In the genomic region with DNA sequence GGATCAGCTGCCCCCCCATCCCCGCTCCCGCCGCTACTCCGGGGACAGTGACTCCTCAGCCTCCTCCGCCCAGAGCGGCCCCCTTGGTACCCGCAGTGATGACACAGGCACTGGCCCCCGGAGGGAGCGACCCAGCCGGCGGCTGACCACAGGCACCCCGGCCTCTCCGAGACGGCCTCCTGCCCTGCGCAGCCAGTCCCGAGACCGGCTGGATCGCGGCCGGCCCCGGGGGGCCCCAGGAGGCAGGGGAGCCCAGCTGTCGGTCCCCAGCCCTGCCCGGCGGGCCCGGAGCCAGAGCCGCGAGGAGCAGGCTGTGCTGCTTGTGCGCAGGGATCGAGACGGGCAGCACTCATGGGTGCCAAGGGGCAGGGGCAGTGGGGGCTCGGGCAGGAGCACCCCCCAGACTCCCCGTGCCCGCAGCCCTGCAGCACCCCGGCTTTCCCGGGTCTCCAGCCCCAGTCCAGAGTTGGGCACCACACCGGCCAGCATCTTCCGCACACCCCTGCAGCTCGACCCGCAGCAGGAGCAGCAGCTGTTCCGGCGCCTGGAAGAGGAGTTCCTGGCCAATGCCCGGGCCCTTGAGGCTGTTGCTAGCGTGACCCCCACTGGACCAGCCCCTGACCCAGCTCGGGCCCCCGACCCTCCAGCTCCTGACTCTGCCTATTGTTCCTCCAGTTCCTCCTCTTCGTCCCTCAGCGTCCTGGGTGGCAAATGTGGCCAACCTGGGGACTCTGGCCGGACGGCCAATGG, we compare ENCODE assay signal across 9 cellular contexts. TPM values are rescaled to one million over a fixed set of nuclear protein-coding genes. Genes with fewer than 3 reads are reported as not detected.
DNase-seq lines count a peak whose midpoint lies in the region; ATAC-seq, FAIRE-seq and TF ChIP-seq lines count a peak whose summit lies in the region.
"Had no signal": no experiment of that assay in that cellular context is flagged by ENCODE, and none has a peak within 500 bp of the region (broad histone marks: within the 10 kb centered on the region; RNA-seq: fewer than 3 reads in every experiment).

No MANE protein-coding gene starts in this region.

- TF ChIP-seq CTCF in foreskin fibroblast (IDR thresholded peaks at IDR 0.05; ENCODE audit: low read depth, low read length): no peak

- peaks cover 30% of the 10 kb centered on the region for H3K4me1 ChIP-seq in right cardiac atrium (ENCODE audit: control insufficient read depth, insufficient read depth, low read length)

- intact Hi-C loops in right cardiac atrium (cut with DNase I): no loop called here

- H3K27ac ChIP-seq in right cardiac atrium (ENCODE audit: low read length): peak overlapping the region; percentile 20

- peak overlapping the region; percentile 46 for H3K27ac Mint-ChIP-seq in activated T-helper 17 cell treated with anti-CD3 and anti-CD28 coated beads, Interleukin-2, amount 50 U/mL, for 72 hours
- H3K27ac Mint-ChIP-seq in stimulated activated naive B cell treated with anti-CD40 and anti-IgM and Interleukin-4, amounts not matched to agents 10 μg/mL and 1 μg/mL and 100 μg/mL, for 72 hours: peak overlapping the region; percentile 42

- 46% methylated on average over 49 of the region's 49 CpGs for WGBS in right cardiac atrium

- peaks cover 11% of the 10 kb centered on the region for H3K36me3 Mint-ChIP-seq in activated T-helper 17 cell treated with anti-CD3 and anti-CD28 coated beads, Interleukin-2, amount 50 U/mL, for 72 hours (ENCODE audit: low read depth)
- peaks cover 5 to 6% of the 10 kb centered on the region in 2 donors for H3K36me3 Mint-ChIP-seq in stimulated activated naive B cell treated with anti-CD40 and anti-IgM and Interleukin-4, amounts not matched to agents 10 μg/mL and 1 μg/mL and 100 μg/mL, for 72 hours

- DNase-seq in GM12892 (ENCODE audit: insufficient read length) (peak; percentile 18), right cardiac atrium (peak; percentile 60 to 90 (median 87)), pons (ENCODE audit: low spot score) (no peak), foreskin fibroblast (no peak), retina (no peak)
- no peak for DNase-seq in stimulated activated naive B cell treated with anti-CD40 and anti-IgM and Interleukin-4, amounts not matched to agents 10 μg/mL and 1 μg/mL and 100 μg/mL, for 72 hours
- DNase-seq: activated CD4-positive, CD25-positive, alpha-beta regulatory T cell had no signal

- peaks cover 10% of the 10 kb centered on the region for H3K4me1 Mint-ChIP-seq in activated T-helper 17 cell treated with anti-CD3 and anti-CD28 coated beads, Interleukin-2, amount 50 U/mL, for 72 hours
- peaks cover 28 to 64% of the 10 kb centered on the region in 2 donors for H3K4me1 Mint-ChIP-seq in stimulated activated naive B cell treated with anti-CD40 and anti-IgM and Interleukin-4, amounts not matched to agents 10 μg/mL and 1 μg/mL and 100 μg/mL, for 72 hours

- no peak for FAIRE-seq in GM12892 (lab: Jason Lieb, UNC)

- H3K27me3 ChIP-seq in right cardiac atrium (ENCODE audit: control insufficient read depth, insufficient read depth): no peaks in the 10 kb centered on the region

- no peak for TF ChIP-seq POLR2A in GM12892 (IDR thresholded peaks at IDR 0.05; ENCODE audit: low read depth, low read length)

- H3K4me3 ChIP-seq in right cardiac atrium (ENCODE audit: low read length) (peak overlapping the region; percentile 16), foreskin fibroblast (ENCODE audit: low read depth in 1 of 2, low read length in 2 of 2) (no peak overlapping the region)

- no peak overlapping the region for H3K4me3 Mint-ChIP-seq in activated T-helper 17 cell treated with anti-CD3 and anti-CD28 coated beads, Interleukin-2, amount 50 U/mL, for 72 hours
- no peak overlapping the region for H3K4me3 Mint-ChIP-seq in stimulated activated naive B cell treated with anti-CD40 and anti-IgM and Interleukin-4, amounts not matched to agents 10 μg/mL and 1 μg/mL and 100 μg/mL, for 72 hours

- H3K9me3 Mint-ChIP-seq in activated T-helper 17 cell treated with anti-CD3 and anti-CD28 coated beads, Interleukin-2, amount 50 U/mL, for 72 hours: no peaks in the 10 kb centered on the region
- peaks cover 0 to 3% of the 10 kb centered on the region in 2 donors for H3K9me3 Mint-ChIP-seq in stimulated activated naive B cell treated with anti-CD40 and anti-IgM and Interleukin-4, amounts not matched to agents 10 μg/mL and 1 μg/mL and 100 μg/mL, for 72 hours

- peaks cover 28% of the 10 kb centered on the region for H3K27me3 Mint-ChIP-seq in activated T-helper 17 cell treated with anti-CD3 and anti-CD28 coated beads, Interleukin-2, amount 50 U/mL, for 72 hours
- H3K27me3 Mint-ChIP-seq in stimulated activated naive B cell treated with anti-CD40 and anti-IgM and Interleukin-4, amounts not matched to agents 10 μg/mL and 1 μg/mL and 100 μg/mL, for 72 hours: peaks cover 43 to 67% of the 10 kb centered on the region in 2 donors

- no peak for ATAC-seq in activated T-helper 17 cell treated with anti-CD3 and anti-CD28 coated beads, Interleukin-2, amount 50 U/mL, for 72 hours (replicated peaks)
- ATAC-seq in right cardiac atrium: peak; percentile 1
- ATAC-seq in stimulated activated naive B cell treated with anti-CD40 and anti-IgM and Interleukin-4, amounts not matched to agents 10 μg/mL and 1 μg/mL and 100 μg/mL, for 72 hours (replicated peaks): no peak
- no peak for ATAC-seq in GM18511 (IDR thresholded peaks at IDR 0.05; ENCODE audit: unreplicated experiment)

- no peaks in the 10 kb centered on the region for H3K9me3 ChIP-seq in right cardiac atrium (ENCODE audit: control insufficient read depth, low read length)

RNA-seq across cellular contexts. Expression of gene RASL10A, which starts 3.9 kb away (rescaled TPM):
- polyA plus RNA-seq in GM12892 (2012; ENCODE audit: missing spikeins): not detected
- under 1 TPM; 0.58 to 0.61 TPM for total RNA-seq in activated T-helper 17 cell treated with anti-CD3 and anti-CD28 coated beads, Interleukin-2, amount 50 U/mL, for 72 hours
- total RNA-seq in right cardiac atrium: 1 to 10 TPM; 1.1 to 2.9 (median 1.6) TPM
- 1.2 TPM for polyA plus RNA-seq in right cardiac atrium

RNA-seq across cellular contexts. Expression of gene GAS2L1, which starts 5.2 kb away (rescaled TPM):
- not detected for polyA plus RNA-seq in GM12892 (2012; ENCODE audit: missing spikeins)
- 1 to 10 TPM; 1.9 to 2.9 TPM for total RNA-seq in activated T-helper 17 cell treated with anti-CD3 and anti-CD28 coated beads, Interleukin-2, amount 50 U/mL, for 72 hours
- total RNA-seq in right cardiac atrium: 10 to 100 TPM; 17.1 to 25.7 (median 22.6) TPM
- 16.9 TPM for polyA plus RNA-seq in right cardiac atrium

RNA-seq across cellular contexts. Expression of gene EWSR1, which starts 43.6 kb away (rescaled TPM):
- 159 TPM for polyA plus RNA-seq in GM12892 (2012; ENCODE audit: missing spikeins)
- 100 to 1,000 TPM; 231 to 319 TPM for total RNA-seq in activated T-helper 17 cell treated with anti-CD3 and anti-CD28 coated beads, Interleukin-2, amount 50 U/mL, for 72 hours
- 100 to 1,000 TPM; 136 to 162 (median 151) TPM for total RNA-seq in right cardiac atrium
- polyA plus RNA-seq in right cardiac atrium: 119 TPM

RNA-seq across cellular contexts. Expression of gene RHBDD3, which starts 43.9 kb away (rescaled TPM):
- polyA plus RNA-seq in GM12892 (2012; ENCODE audit: missing spikeins): 8.0 TPM
- 10 to 100 TPM; 19.2 to 36.8 TPM for total RNA-seq in activated T-helper 17 cell treated with anti-CD3 and anti-CD28 coated beads, Interleukin-2, amount 50 U/mL, for 72 hours
- 10 to 100 TPM; 16.8 to 19.3 (median 17.8) TPM for total RNA-seq in right cardiac atrium
- 20.8 TPM for polyA plus RNA-seq in right cardiac atrium

Comparison
In these comparisons a context has a peak if more than half of its experiments do, and no peak if none do; other contexts are left out.
1. DNase-seq: peak in GM12892 (single experiment) and right cardiac atrium (3 of 3); none in stimulated activated naive B cell treated with anti-CD40 and anti-IgM and Interleukin-4, amounts not matched to agents 10 μg/mL and 1 μg/mL and 100 μg/mL, for 72 hours (single experiment), pons (single experiment), foreskin fibroblast (0 of 2) and retina (single experiment).
2. ATAC-seq: peak in right cardiac atrium (2 of 2); none in activated T-helper 17 cell treated with anti-CD3 and anti-CD28 coated beads, Interleukin-2, amount 50 U/mL, for 72 hours (single experiment), stimulated activated naive B cell treated with anti-CD40 and anti-IgM and Interleukin-4, amounts not matched to agents 10 μg/mL and 1 μg/mL and 100 μg/mL, for 72 hours (0 of 2) and GM18511 (single experiment).
3. RNA of gene GAS2L1, which starts 5.2 kb away (total RNA-seq): 17.1 to 25.7 TPM in right cardiac atrium; 1.9 to 2.9 TPM in activated T-helper 17 cell treated with anti-CD3 and anti-CD28 coated beads, Interleukin-2, amount 50 U/mL, for 72 hours; every median in the first group is over 4 times any median in the second.